ENCODE assay signal across 1 cellular context in the genomic region with DNA sequence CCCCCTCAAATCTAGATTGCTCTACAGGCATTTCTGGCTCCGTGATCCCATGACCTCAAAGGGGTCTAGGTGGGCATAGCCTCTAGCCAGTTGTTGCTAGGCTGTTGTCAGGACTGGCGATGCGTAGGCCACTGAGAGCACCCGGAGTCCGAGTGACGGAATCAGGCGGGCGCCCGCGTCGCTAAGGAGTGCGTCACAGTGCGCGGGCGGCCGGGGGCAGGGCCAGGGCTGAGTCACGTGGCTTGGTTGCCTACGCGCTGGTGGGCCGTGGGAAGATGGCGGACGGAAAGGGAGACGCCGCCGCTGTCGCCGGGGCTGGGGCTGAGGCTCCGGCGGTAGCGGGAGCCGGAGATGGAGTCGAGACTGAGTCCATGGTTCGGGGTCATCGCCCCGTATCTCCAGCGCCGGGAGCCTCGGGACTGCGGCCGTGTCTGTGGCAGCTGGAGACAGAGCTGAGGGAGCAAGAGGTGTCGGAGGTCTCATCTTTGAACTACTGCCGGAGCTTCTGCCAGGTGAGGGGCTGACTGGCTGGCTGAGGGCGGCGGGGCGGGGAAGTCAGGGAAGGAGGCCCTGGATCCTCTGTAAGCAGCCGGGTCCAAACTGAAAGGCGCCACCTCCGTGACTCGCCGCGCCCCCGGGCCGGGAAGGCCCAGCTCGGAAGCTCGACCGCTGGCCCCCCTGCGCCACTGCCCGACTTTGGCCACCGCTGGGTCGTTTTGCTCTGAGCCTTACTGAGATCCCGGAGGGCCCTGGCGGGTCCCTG.
A peak's percentile ranks its signal among the peaks of the same experiment; 100 is the strongest.
TF ChIP-seq lines count a peak whose summit lies in the region.

A gene with protein sequence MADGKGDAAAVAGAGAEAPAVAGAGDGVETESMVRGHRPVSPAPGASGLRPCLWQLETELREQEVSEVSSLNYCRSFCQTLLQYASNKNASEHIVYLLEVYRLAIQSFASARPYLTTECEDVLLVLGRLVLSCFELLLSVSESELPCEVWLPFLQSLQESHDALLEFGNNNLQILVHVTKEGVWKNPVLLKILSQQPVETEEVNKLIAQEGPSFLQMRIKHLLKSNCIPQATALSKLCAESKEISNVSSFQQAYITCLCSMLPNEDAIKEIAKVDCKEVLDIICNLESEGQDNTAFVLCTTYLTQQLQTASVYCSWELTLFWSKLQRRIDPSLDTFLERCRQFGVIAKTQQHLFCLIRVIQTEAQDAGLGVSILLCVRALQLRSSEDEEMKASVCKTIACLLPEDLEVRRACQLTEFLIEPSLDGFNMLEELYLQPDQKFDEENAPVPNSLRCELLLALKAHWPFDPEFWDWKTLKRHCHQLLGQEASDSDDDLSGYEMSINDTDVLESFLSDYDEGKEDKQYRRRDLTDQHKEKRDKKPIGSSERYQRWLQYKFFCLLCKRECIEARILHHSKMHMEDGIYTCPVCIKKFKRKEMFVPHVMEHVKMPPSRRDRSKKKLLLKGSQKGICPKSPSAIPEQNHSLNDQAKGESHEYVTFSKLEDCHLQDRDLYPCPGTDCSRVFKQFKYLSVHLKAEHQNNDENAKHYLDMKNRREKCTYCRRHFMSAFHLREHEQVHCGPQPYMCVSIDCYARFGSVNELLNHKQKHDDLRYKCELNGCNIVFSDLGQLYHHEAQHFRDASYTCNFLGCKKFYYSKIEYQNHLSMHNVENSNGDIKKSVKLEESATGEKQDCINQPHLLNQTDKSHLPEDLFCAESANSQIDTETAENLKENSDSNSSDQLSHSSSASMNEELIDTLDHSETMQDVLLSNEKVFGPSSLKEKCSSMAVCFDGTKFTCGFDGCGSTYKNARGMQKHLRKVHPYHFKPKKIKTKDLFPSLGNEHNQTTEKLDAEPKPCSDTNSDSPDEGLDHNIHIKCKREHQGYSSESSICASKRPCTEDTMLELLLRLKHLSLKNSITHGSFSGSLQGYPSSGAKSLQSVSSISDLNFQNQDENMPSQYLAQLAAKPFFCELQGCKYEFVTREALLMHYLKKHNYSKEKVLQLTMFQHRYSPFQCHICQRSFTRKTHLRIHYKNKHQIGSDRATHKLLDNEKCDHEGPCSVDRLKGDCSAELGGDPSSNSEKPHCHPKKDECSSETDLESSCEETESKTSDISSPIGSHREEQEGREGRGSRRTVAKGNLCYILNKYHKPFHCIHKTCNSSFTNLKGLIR (N-terminal part only) (plus strand): TSS at position 263 of the 763 bp plus-strand sequence. CDS start 13 bp downstream, at position 276.

TF ChIP-seq in endothelial cell of umbilical vein, 7 proteins besides CTCF, POLR2A, EP300 and RAD21 (continued from another document):
- TF ChIP-seq, protein P1, sequence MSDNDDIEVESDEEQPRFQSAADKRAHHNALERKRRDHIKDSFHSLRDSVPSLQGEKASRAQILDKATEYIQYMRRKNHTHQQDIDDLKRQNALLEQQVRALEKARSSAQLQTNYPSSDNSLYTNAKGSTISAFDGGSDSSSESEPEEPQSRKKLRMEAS (IDR thresholded peaks at IDR 0.05; ENCODE audit: insufficient read depth, insufficient read length), result peak; percentile 87
- TF ChIP-seq POLR2AphosphoS5 (IDR thresholded peaks at IDR 0.05; ENCODE audit: insufficient read depth, low read depth, low read length), result peak; percentile 68
- TF ChIP-seq GATA2 (IDR thresholded peaks at IDR 0.05; ENCODE audit: insufficient read depth, insufficient read length, low read depth, low read length), result no peak
- no peak for TF ChIP-seq EZH2 (IDR thresholded peaks at IDR 0.05; ENCODE audit: borderline replicate concordance, low read depth, low read length, severe bottlenecking)
- no peak for TF ChIP-seq JUN (IDR thresholded peaks at IDR 0.05; ENCODE audit: borderline replicate concordance, insufficient read depth, insufficient read length, low read depth)
- TF ChIP-seq MYC (IDR thresholded peaks at IDR 0.05; ENCODE audit: low read depth, low read length), result no peak
